In genomic region chr4:165294907-165295306, GRCh38 we compare ENCODE assay signal across 8 cellular contexts. TPM values are rescaled to one million over a fixed set of nuclear protein-coding genes. Genes with fewer than 3 reads are reported as not detected.
DNase-seq lines count a peak whose midpoint lies in the region; ATAC-seq, FAIRE-seq and TF ChIP-seq lines count a peak whose summit lies in the region.

No MANE protein-coding gene starts in this region.

- H3K79me2 ChIP-seq in osteoblast (ENCODE audit: insufficient read depth, low read length): no peaks in the 10 kb centered on the region

- H3K9me3 Mint-ChIP-seq in activated CD4-positive, alpha-beta T cell treated with anti-CD3 and anti-CD28 coated beads, Interleukin-2, amount 10 ng/mL, durations not matched to agents 7 days and 5 days: no peaks in the 10 kb centered on the region
- H3K9me3 Mint-ChIP-seq in T-helper 1 cell treated with Interleukin-12 subunit alpha and Interleukin-12 subunit beta and Interleukin-4 antibody, amounts not matched to agents 30 μg/mL and 1 μg/mL, for 36 hours: no peaks in the 10 kb centered on the region
- H3K9me3 Mint-ChIP-seq in stimulated activated effector memory CD8-positive, alpha-beta T cell treated with anti-CD3 and anti-CD28 coated beads, Interleukin-12 subunit alpha, Interleukin-12 subunit beta, amount 100 ng/mL, for 72 hours: no peaks in the 10 kb centered on the region

- 53 to 69% (median 66%) methylated on average over 5 of the region's 5 CpGs for WGBS in small intestine, 3 donors

- peaks cover 25% of the 10 kb centered on the region for H3K4me1 Mint-ChIP-seq in activated CD4-positive, alpha-beta T cell treated with anti-CD3 and anti-CD28 coated beads, Interleukin-2, amount 10 ng/mL, durations not matched to agents 7 days and 5 days
- H3K4me1 Mint-ChIP-seq in T-helper 1 cell treated with Interleukin-12 subunit alpha and Interleukin-12 subunit beta and Interleukin-4 antibody, amounts not matched to agents 30 μg/mL and 1 μg/mL, for 36 hours (ENCODE audit: low read depth): peaks cover 22% of the 10 kb centered on the region
- no peaks in the 10 kb centered on the region for H3K4me1 Mint-ChIP-seq in stimulated activated effector memory CD8-positive, alpha-beta T cell treated with anti-CD3 and anti-CD28 coated beads, Interleukin-12 subunit alpha, Interleukin-12 subunit beta, amount 100 ng/mL, for 72 hours

- POLR2A ChIA-PET in activated CD4-positive, alpha-beta T cell treated with anti-CD3 and anti-CD28 coated beads, Interleukin-2, amount 10 ng/mL, durations not matched to agents 7 days and 5 days (lab: Charles Lee): interaction anchor here (0.6 kb wide), 1 partner anchor 51 kb away, joined by 4 read pairs; no protein-coding TSS in a partner anchor

- H3K36me3 Mint-ChIP-seq in activated CD4-positive, alpha-beta T cell treated with anti-CD3 and anti-CD28 coated beads, Interleukin-2, amount 10 ng/mL, durations not matched to agents 7 days and 5 days (ENCODE audit: low read depth): peaks cover 48% of the 10 kb centered on the region
- peaks cover 27% of the 10 kb centered on the region for H3K36me3 Mint-ChIP-seq in T-helper 1 cell treated with Interleukin-12 subunit alpha and Interleukin-12 subunit beta and Interleukin-4 antibody, amounts not matched to agents 30 μg/mL and 1 μg/mL, for 36 hours (ENCODE audit: low read depth)
- H3K36me3 Mint-ChIP-seq in stimulated activated effector memory CD8-positive, alpha-beta T cell treated with anti-CD3 and anti-CD28 coated beads, Interleukin-12 subunit alpha, Interleukin-12 subunit beta, amount 100 ng/mL, for 72 hours: peaks cover 47% of the 10 kb centered on the region

- no peak overlapping the region for H3K4me3 ChIP-seq in osteoblast (ENCODE audit: insufficient read depth, low read length)
- H3K4me3 ChIP-seq in small intestine (ENCODE audit: low read depth in 1 of 2, low read length in 2 of 2): no peak overlapping the region

- DNase-seq in activated CD4-positive, alpha-beta T cell treated with anti-CD3 and anti-CD28 coated beads, Interleukin-2, amount 10 ng/mL, durations not matched to agents 7 days and 5 days: peak; percentile 43
- no peak for DNase-seq in activated CD4-positive, alpha-beta T cell treated with anti-CD3 and anti-CD28 coated beads, Interleukin-2, amount 50 U/mL, for 48 hours
- no peak for DNase-seq in stimulated activated effector memory CD8-positive, alpha-beta T cell treated with anti-CD3 and anti-CD28 coated beads, Interleukin-12 subunit alpha, Interleukin-12 subunit beta, amount 100 ng/mL, for 72 hours (ENCODE audit: low spot score in 2 of 2)
- DNase-seq in osteoblast (ENCODE audit: insufficient read length, low spot score, missing footprints) (no peak), small intestine (no peak), HPDE6-E6E7 (ENCODE audit: extremely low spot score) (no peak)

- no peak for TF ChIP-seq CTCF in osteoblast (IDR thresholded peaks at IDR 0.05; ENCODE audit: extremely low read depth, low read depth, low read length)

- FAIRE-seq in small intestine (lab: Jason Lieb, UNC): no peak

- no peak overlapping the region for H2AFZ ChIP-seq in osteoblast (ENCODE audit: low read length)

- peak overlapping the region; percentile 83 for H3K27ac Mint-ChIP-seq in activated CD4-positive, alpha-beta T cell treated with anti-CD3 and anti-CD28 coated beads, Interleukin-2, amount 10 ng/mL, durations not matched to agents 7 days and 5 days
- H3K27ac Mint-ChIP-seq in T-helper 1 cell treated with Interleukin-12 subunit alpha and Interleukin-12 subunit beta and Interleukin-4 antibody, amounts not matched to agents 30 μg/mL and 1 μg/mL, for 36 hours: peak overlapping the region; percentile 24
- H3K27ac Mint-ChIP-seq in stimulated activated effector memory CD8-positive, alpha-beta T cell treated with anti-CD3 and anti-CD28 coated beads, Interleukin-12 subunit alpha, Interleukin-12 subunit beta, amount 100 ng/mL, for 72 hours: no peak overlapping the region

- peak; percentile 96 for ATAC-seq in HG02885 (IDR thresholded peaks at IDR 0.05; ENCODE audit: poor library complexity, unreplicated experiment)
- peak; percentile 48 for ATAC-seq in stimulated activated effector memory CD8-positive, alpha-beta T cell treated with anti-CD3 and anti-CD28 coated beads, Interleukin-12 subunit alpha, Interleukin-12 subunit beta, amount 100 ng/mL, for 72 hours

- no peak overlapping the region for H3K4me2 ChIP-seq in osteoblast (ENCODE audit: insufficient read depth, low read length)

- no peaks in the 10 kb centered on the region for H3K4me1 ChIP-seq in osteoblast (ENCODE audit: insufficient read depth, low read length)
- no peaks in the 10 kb centered on the region for H3K4me1 ChIP-seq in small intestine (ENCODE audit: control insufficient read depth in 2 of 2, insufficient read depth in 1 of 2, low read depth in 1 of 2, low read length in 1 of 2)

- H3K27me3 Mint-ChIP-seq in activated CD4-positive, alpha-beta T cell treated with anti-CD3 and anti-CD28 coated beads, Interleukin-2, amount 10 ng/mL, durations not matched to agents 7 days and 5 days: no peaks in the 10 kb centered on the region
- H3K27me3 Mint-ChIP-seq in T-helper 1 cell treated with Interleukin-12 subunit alpha and Interleukin-12 subunit beta and Interleukin-4 antibody, amounts not matched to agents 30 μg/mL and 1 μg/mL, for 36 hours (ENCODE audit: low read depth): no peaks in the 10 kb centered on the region

- H3K4me3 Mint-ChIP-seq in activated CD4-positive, alpha-beta T cell treated with anti-CD3 and anti-CD28 coated beads, Interleukin-2, amount 10 ng/mL, durations not matched to agents 7 days and 5 days: peak overlapping the region; percentile 40
- H3K4me3 Mint-ChIP-seq in T-helper 1 cell treated with Interleukin-12 subunit alpha and Interleukin-12 subunit beta and Interleukin-4 antibody, amounts not matched to agents 30 μg/mL and 1 μg/mL, for 36 hours: peak overlapping the region; percentile 46
- no peak overlapping the region for H3K4me3 Mint-ChIP-seq in stimulated activated effector memory CD8-positive, alpha-beta T cell treated with anti-CD3 and anti-CD28 coated beads, Interleukin-12 subunit alpha, Interleukin-12 subunit beta, amount 100 ng/mL, for 72 hours

- H3K9me3 ChIP-seq in osteoblast (ENCODE audit: low read depth, low read length): no peaks in the 10 kb centered on the region
- H3K9me3 ChIP-seq in small intestine (ENCODE audit: control insufficient read depth, low read depth): no peaks in the 10 kb centered on the region

- no peaks in the 10 kb centered on the region for H4K20me1 ChIP-seq in osteoblast (ENCODE audit: insufficient read depth, low read length)

- no peak overlapping the region for H3K27ac ChIP-seq in osteoblast (ENCODE audit: low read depth, low read length)
- no peak overlapping the region for H3K27ac ChIP-seq in small intestine (ENCODE audit: low read depth in 1 of 2, low read length in 1 of 2)

- H3K27me3 ChIP-seq in osteoblast (ENCODE audit: insufficient read depth, low read length) (no peaks in the 10 kb centered on the region), small intestine (ENCODE audit: control insufficient read depth in 2 of 2, insufficient read depth in 2 of 2, low read length in 2 of 2) (no peaks in the 10 kb centered on the region)

- CTCF ChIA-PET in activated CD4-positive, alpha-beta T cell treated with anti-CD3 and anti-CD28 coated beads, Interleukin-2, amount 10 ng/mL, durations not matched to agents 7 days and 5 days (lab: Charles Lee): no interaction called here

- no peaks in the 10 kb centered on the region for H3K36me3 ChIP-seq in osteoblast (ENCODE audit: insufficient read depth, low read length)
- peaks cover 0 to 2% of the 10 kb centered on the region in 2 donors for H3K36me3 ChIP-seq in small intestine (ENCODE audit: control insufficient read depth in 2 of 2, insufficient read depth in 2 of 2, low read length in 2 of 2)

RNA-seq across cellular contexts. Expression of gene MSMO1, which starts 32.6 kb away (rescaled TPM):
- total RNA-seq in activated CD4-positive, alpha-beta T cell treated with anti-CD3 and anti-CD28 coated beads, Interleukin-2, amount 10 ng/mL, durations not matched to agents 7 days and 5 days: 10 to 100 TPM; 35.9 to 44.7 TPM
- total RNA-seq in osteoblast: 238 and 290 TPM in 2 replicates
- polyA plus RNA-seq in small intestine: 10 to 100 TPM; 18.6 to 66.5 (median 35.6) TPM
